8 cellular contexts compared by ENCODE assay signal in genomic region chrX:51743179-51743957, GRCh38. TPM values are rescaled to one million over a fixed set of nuclear protein-coding genes. Genes with fewer than 3 reads are reported as not detected.
A peak's percentile ranks its signal among the peaks of the same experiment; 100 is the strongest.
DNase-seq lines count a peak whose midpoint lies in the region; ATAC-seq and TF ChIP-seq lines count a peak whose summit lies in the region.

Gene GSPT2, plus strand, starts transcription at chrX:51743442. Its CDS starts 185 bp downstream, at chrX:51743627.

- H3K4me1 ChIP-seq in breast epithelium (no peaks in the 10 kb centered on the region), fibroblast of lung (ENCODE audit: control insufficient read depth, extremely low read depth, insufficient read depth, low read length) (no peaks in the 10 kb centered on the region)

- no peak for TF ChIP-seq CTCF in breast epithelium (IDR thresholded peaks at IDR 0.05)
- no peak for TF ChIP-seq CTCF in MCF 10A (IDR thresholded peaks at IDR 0.05; ENCODE audit: unreplicated experiment)
- TF ChIP-seq CTCF in fibroblast of lung (conservative IDR thresholded peaks at IDR 0.05 in 1 of 2, IDR thresholded peaks at IDR 0.05 in 1 of 2; ENCODE audit: low read depth in 1 of 2, low read length in 2 of 2): no peak

- ATAC-seq in HG03039 (IDR thresholded peaks at IDR 0.05; ENCODE audit: unreplicated experiment): peak; percentile 89
- ATAC-seq in naive thymus-derived CD8-positive, alpha-beta T cell: peak; percentile 93 to 94
- peak; percentile 99 for ATAC-seq in stimulated activated naive B cell treated with anti-CD40 and anti-IgM and Interleukin-4, amounts not matched to agents 10 μg/mL and 1 μg/mL and 100 μg/mL, for 72 hours (replicated peaks)

- DNase-seq in breast epithelium (ENCODE audit: low spot score in 2 of 2): peak; percentile 37 to 53
- no peak for DNase-seq in MCF 10A (ENCODE audit: unreplicated experiment)
- peak; percentile 60 for DNase-seq in NCI-H69 (lab: John Stamatoyannopoulos, UW)
- DNase-seq in activated T-cell treated with anti-CD3 and anti-CD28 coated beads, Interleukin-2, amount 50 U/mL, for 1 hour: peak; percentile 38
- peak; percentile 80 to 83 for DNase-seq in fibroblast of lung (ENCODE audit: low read depth in 2 of 2)
- peak; percentile 14 to 72 (median 40) for DNase-seq in naive thymus-derived CD8-positive, alpha-beta T cell
- peak; percentile 47 for DNase-seq in stimulated activated naive B cell treated with anti-CD40 and anti-IgM and Interleukin-4, amounts not matched to agents 10 μg/mL and 1 μg/mL and 100 μg/mL, for 72 hours

- H3K36me3 Mint-ChIP-seq in MCF 10A (ENCODE audit: insufficient read depth, unreplicated experiment): no peaks in the 10 kb centered on the region
- H3K36me3 Mint-ChIP-seq in naive thymus-derived CD8-positive, alpha-beta T cell: peaks cover 20 to 27% (median 25%) of the 10 kb centered on the region in 3 donors
- peaks cover 26 to 32% of the 10 kb centered on the region in 2 donors for H3K36me3 Mint-ChIP-seq in stimulated activated naive B cell treated with anti-CD40 and anti-IgM and Interleukin-4, amounts not matched to agents 10 μg/mL and 1 μg/mL and 100 μg/mL, for 72 hours

- peaks cover 0 to 28% of the 10 kb centered on the region in 2 donors for H3K27me3 ChIP-seq in breast epithelium
- H3K27me3 ChIP-seq in fibroblast of lung (ENCODE audit: control insufficient read depth, insufficient read depth, low read length): no peaks in the 10 kb centered on the region

- no peaks in the 10 kb centered on the region for H4K20me1 ChIP-seq in fibroblast of lung (ENCODE audit: control insufficient read depth, extremely low read depth, insufficient read depth, low read length)

- H3K36me3 ChIP-seq in breast epithelium: no peaks in the 10 kb centered on the region
- H3K36me3 ChIP-seq in fibroblast of lung (ENCODE audit: control insufficient read depth, insufficient read depth, low read length): peaks cover 2% of the 10 kb centered on the region

- TF ChIP-seq POLR2A in breast epithelium (IDR thresholded peaks at IDR 0.05): no peak

- H3K4me3 ChIP-seq in breast epithelium (peak within 1 kb of the TSS; percentile 63 to 70 (median 67)), fibroblast of lung (replicated peaks in 1 of 4; ENCODE audit: control extremely low read depth in 1 of 4, insufficient read depth in 1 of 4, low read depth in 3 of 4, low read length in 4 of 4) (peak within 1 kb of the TSS; percentile 60 to 77 (median 67))

- H3K27ac ChIP-seq in breast epithelium (peak within 1 kb of the TSS; percentile 37 to 77), fibroblast of lung (ENCODE audit: insufficient read depth, low read length) (peak within 1 kb of the TSS; percentile 66)

- intact Hi-C loops in breast epithelium (cut with DNase I; ENCODE audit: low total_unique reads) (no loop called here), MCF 10A (cut with micrococcal nuclease) (no loop called here)

- peaks cover 91% of the 10 kb centered on the region for H3K27me3 Mint-ChIP-seq in MCF 10A (ENCODE audit: insufficient read depth, unreplicated experiment)
- H3K27me3 Mint-ChIP-seq in naive thymus-derived CD8-positive, alpha-beta T cell: no peaks in the 10 kb centered on the region
- peaks cover 0 to 11% of the 10 kb centered on the region in 2 donors for H3K27me3 Mint-ChIP-seq in stimulated activated naive B cell treated with anti-CD40 and anti-IgM and Interleukin-4, amounts not matched to agents 10 μg/mL and 1 μg/mL and 100 μg/mL, for 72 hours

- peak within 1 kb of the TSS; percentile 71 for H3K4me2 ChIP-seq in fibroblast of lung (ENCODE audit: extremely low read depth, insufficient read depth, low read length)

- H2AFZ ChIP-seq in fibroblast of lung (ENCODE audit: low read length): peak within 1 kb of the TSS; percentile 84

- CTCF ChIA-PET in MCF 10A (lab: Yijun Ruan, JAX): no interaction called here

- H3K9me3 ChIP-seq in breast epithelium (no peaks in the 10 kb centered on the region), fibroblast of lung (ENCODE audit: control insufficient read depth, insufficient read depth, low read depth, low read length) (no peaks in the 10 kb centered on the region)

- H3K27ac Mint-ChIP-seq in MCF 10A (ENCODE audit: low read depth, unreplicated experiment): no peak within 1 kb of the TSS
- peak within 1 kb of the TSS; percentile 69 to 94 (median 88) for H3K27ac Mint-ChIP-seq in naive thymus-derived CD8-positive, alpha-beta T cell
- peak within 1 kb of the TSS; percentile 94 for H3K27ac Mint-ChIP-seq in stimulated activated naive B cell treated with anti-CD40 and anti-IgM and Interleukin-4, amounts not matched to agents 10 μg/mL and 1 μg/mL and 100 μg/mL, for 72 hours

- H3K9ac ChIP-seq in fibroblast of lung (ENCODE audit: insufficient read depth, low read length): peak within 1 kb of the TSS; percentile 77

- H3K4me1 Mint-ChIP-seq in MCF 10A (ENCODE audit: insufficient read depth, unreplicated experiment): no peaks in the 10 kb centered on the region
- H3K4me1 Mint-ChIP-seq in naive thymus-derived CD8-positive, alpha-beta T cell: peaks cover 4 to 18% (median 13%) of the 10 kb centered on the region in 4 donors
- peaks cover 8 to 15% of the 10 kb centered on the region in 2 donors for H3K4me1 Mint-ChIP-seq in stimulated activated naive B cell treated with anti-CD40 and anti-IgM and Interleukin-4, amounts not matched to agents 10 μg/mL and 1 μg/mL and 100 μg/mL, for 72 hours

- peaks cover 3% of the 10 kb centered on the region for H3K79me2 ChIP-seq in fibroblast of lung (ENCODE audit: control insufficient read depth, insufficient read depth, low read length)

- peaks cover 8% of the 10 kb centered on the region for H3K9me3 Mint-ChIP-seq in MCF 10A (ENCODE audit: unreplicated experiment)
- peaks cover 0 to 48% (median 8%) of the 10 kb centered on the region in 9 donors for H3K9me3 Mint-ChIP-seq in naive thymus-derived CD8-positive, alpha-beta T cell
- H3K9me3 Mint-ChIP-seq in stimulated activated naive B cell treated with anti-CD40 and anti-IgM and Interleukin-4, amounts not matched to agents 10 μg/mL and 1 μg/mL and 100 μg/mL, for 72 hours: peaks cover 7 to 8% of the 10 kb centered on the region in 2 donors

- POLR2A ChIA-PET in MCF 10A (lab: Yijun Ruan, JAX): no interaction called here
- POLR2A ChIA-PET in naive thymus-derived CD8-positive, alpha-beta T cell (lab: Charles Lee): interaction anchor here (1.0 to 1.9 kb wide), 3 partner anchors 60 to 518 kb away, joined by 3 to 7 read pairs (median 4); no protein-coding TSS in a partner anchor

- H3K4me3 Mint-ChIP-seq in MCF 10A (ENCODE audit: unreplicated experiment): no peak within 1 kb of the TSS
- peak within 1 kb of the TSS; percentile 84 to 93 (median 89) for H3K4me3 Mint-ChIP-seq in naive thymus-derived CD8-positive, alpha-beta T cell
- peak within 1 kb of the TSS; percentile 86 to 95 for H3K4me3 Mint-ChIP-seq in stimulated activated naive B cell treated with anti-CD40 and anti-IgM and Interleukin-4, amounts not matched to agents 10 μg/mL and 1 μg/mL and 100 μg/mL, for 72 hours

- BruUV-seq in MCF 10A (replicated peaks; lab: Mats Ljungman, UMichigan): no TSS peak

RNA-seq across cellular contexts. Expression of gene GSPT2, which starts in this region (rescaled TPM):
- total RNA-seq in breast epithelium: 1 to 10 TPM; 5.9 to 8.6 (median 7.7) TPM
- not detected in 2 replicates for total RNA-seq in MCF 10A (2022)
- total RNA-seq in fibroblast of lung: 5.9 and 7.1 TPM in 2 replicates
- 6.2 and 6.4 TPM in 2 replicates for polyA plus RNA-seq in fibroblast of lung
- polyA plus RNA-seq in fibroblast of lung (2012): 9.0 and 10.3 TPM in 2 replicates
- polyA minus RNA-seq in fibroblast of lung (ENCODE audit: low replicate concordance): 0.31 and 0.85 TPM in 2 replicates
- 10 to 100 TPM; 15.9 to 16.4 TPM for total RNA-seq in naive thymus-derived CD8-positive, alpha-beta T cell
- 10 to 100 TPM in 1 of 3 donors, 1 to 10 TPM in 2; 9.3 to 10.1 (median 9.7) TPM for polyA plus RNA-seq in naive thymus-derived CD8-positive, alpha-beta T cell
